In genomic region chr10:133278577-133279265, GRCh38 we compare ENCODE assay signal across 8 cellular contexts. TPM values are rescaled to one million over a fixed set of nuclear protein-coding genes. Genes with fewer than 3 reads are reported as not detected.
A peak's percentile ranks its signal among the peaks of the same experiment; 100 is the strongest.
DNase-seq lines count a peak whose midpoint lies in the region; ATAC-seq and TF ChIP-seq lines count a peak whose summit lies in the region.

No MANE protein-coding gene starts in this region.

- peak overlapping the region; percentile 48 for H3K4me3 Mint-ChIP-seq in MCF 10A (ENCODE audit: unreplicated experiment)

- DNase-seq in activated T-cell treated with anti-CD3 and anti-CD28 coated beads, Interleukin-2, amount 50 U/mL, for 1 hour = peak; percentile 66
- DNase-seq in activated T-cell treated with anti-CD3 and anti-CD28 coated beads for 4 hours = no peak
- peak; percentile 95 for DNase-seq in SKM-1 (lab: John Stamatoyannopoulos, UW; ENCODE audit: unreplicated experiment)
- peak; percentile 90 for DNase-seq in MCF 10A (ENCODE audit: unreplicated experiment)
- peak; percentile 76 for DNase-seq in mucosa of gallbladder (ENCODE audit: low spot score)
- DNase-seq in COLO829 (ENCODE audit: low spot score) = no peak
- no peak for DNase-seq in ascending aorta (ENCODE audit: low spot score in 2 of 2)

- H3K4me1 ChIP-seq in ascending aorta = peaks cover 0 to 3% of the 10 kb centered on the region in 2 donors

- no peaks in the 10 kb centered on the region for H3K27me3 ChIP-seq in ascending aorta

- TF ChIP-seq CTCF in MCF 10A (IDR thresholded peaks at IDR 0.05; ENCODE audit: unreplicated experiment) (no peak), ascending aorta (IDR thresholded peaks at IDR 0.05) (no peak)

- POLR2A ChIA-PET in MCF 10A (lab: Yijun Ruan, JAX) = interaction anchor here (0.7 to 4.7 kb wide), 8 partner anchors 11 to 375 kb away, joined by 4 to 45 read pairs (median 6); partner anchors contain the start of genes ECHS1, TUBGCP2 and ZNF511

- CTCF ChIA-PET in MCF 10A (lab: Yijun Ruan, JAX) = interaction anchor here (0.6 to 2.2 kb wide), 12 partner anchors 8 to 375 kb away, joined by 3 to 15 read pairs (median 4); no protein-coding TSS in a partner anchor

- no peak overlapping the region for H3K4me3 ChIP-seq in ascending aorta

- H3K27me3 Mint-ChIP-seq in MCF 10A (ENCODE audit: insufficient read depth, unreplicated experiment) = no peaks in the 10 kb centered on the region

- peaks cover 39 to 52% of the 10 kb centered on the region in 2 donors for H3K36me3 ChIP-seq in ascending aorta

- no peaks in the 10 kb centered on the region for H3K9me3 ChIP-seq in ascending aorta

- ATAC-seq in HG03103 (IDR thresholded peaks at IDR 0.05; ENCODE audit: low read depth, unreplicated experiment) = peak; percentile 40

- BruUV-seq in MCF 10A (replicated peaks; lab: Mats Ljungman, UMichigan) = TSS peak; percentile 26

- H3K9me3 Mint-ChIP-seq in MCF 10A (ENCODE audit: unreplicated experiment) = no peaks in the 10 kb centered on the region

- H3K4me1 Mint-ChIP-seq in MCF 10A (ENCODE audit: insufficient read depth, unreplicated experiment) = peaks cover 16% of the 10 kb centered on the region

- H3K36me3 Mint-ChIP-seq in MCF 10A (ENCODE audit: insufficient read depth, unreplicated experiment) = peaks cover 33% of the 10 kb centered on the region

- H3K27ac Mint-ChIP-seq in MCF 10A (ENCODE audit: low read depth, unreplicated experiment) = peak overlapping the region; percentile 85

- intact Hi-C loops in MCF 10A (cut with micrococcal nuclease) (loop anchor here (1.0 to 2.0 kb wide), 2 partner anchors 20 to 29 kb away; no protein-coding TSS in a partner anchor), ascending aorta (cut with DNase I) (no loop called here)

- no peak overlapping the region for H3K27ac ChIP-seq in ascending aorta

RNA-seq across cellular contexts. Expression of gene ADAM8, which starts 2.1 kb away (rescaled TPM):
- total RNA-seq in MCF 10A (2022) (20.2 and 23.2 TPM in 2 replicates), mucosa of gallbladder (12.7 TPM), ascending aorta (21.4 TPM)

RNA-seq across cellular contexts. Expression of gene TUBGCP2, which starts 30.0 kb away (rescaled TPM):
- total RNA-seq in MCF 10A (2022) = 95.9 and 96.2 TPM in 2 replicates
- total RNA-seq in mucosa of gallbladder = 56.9 TPM
- 72.4 TPM for total RNA-seq in ascending aorta

RNA-seq across cellular contexts. Expression of gene ZNF511, which starts 30.0 kb away (rescaled TPM):
- total RNA-seq in MCF 10A (2022) (28.9 and 42.7 TPM in 2 replicates), mucosa of gallbladder (35.9 TPM), ascending aorta (51.8 TPM)

RNA-seq across cellular contexts. Expression of gene VENTX, which starts 41.1 kb away (rescaled TPM):
- total RNA-seq in MCF 10A (2022) (not detected in 2 replicates), mucosa of gallbladder (2.7 TPM), ascending aorta (1.5 TPM)

RNA-seq across cellular contexts. Expression of gene UTF1, which starts 48.7 kb away (rescaled TPM):
- total RNA-seq in MCF 10A (2022) (not detected in 2 replicates), mucosa of gallbladder (not detected), ascending aorta (not detected)

Comparison
In these comparisons a context has a peak if more than half of its experiments do, and no peak if none do; other contexts are left out.
1. DNase-seq: peak in activated T-cell treated with anti-CD3 and anti-CD28 coated beads, Interleukin-2, amount 50 U/mL, for 1 hour (single experiment), SKM-1 (single experiment), MCF 10A (single experiment) and mucosa of gallbladder (single experiment); none in activated T-cell treated with anti-CD3 and anti-CD28 coated beads for 4 hours (single experiment), COLO829 (single experiment) and ascending aorta (0 of 2).